1 cellular context compared by ENCODE assay signal in the genomic region with DNA sequence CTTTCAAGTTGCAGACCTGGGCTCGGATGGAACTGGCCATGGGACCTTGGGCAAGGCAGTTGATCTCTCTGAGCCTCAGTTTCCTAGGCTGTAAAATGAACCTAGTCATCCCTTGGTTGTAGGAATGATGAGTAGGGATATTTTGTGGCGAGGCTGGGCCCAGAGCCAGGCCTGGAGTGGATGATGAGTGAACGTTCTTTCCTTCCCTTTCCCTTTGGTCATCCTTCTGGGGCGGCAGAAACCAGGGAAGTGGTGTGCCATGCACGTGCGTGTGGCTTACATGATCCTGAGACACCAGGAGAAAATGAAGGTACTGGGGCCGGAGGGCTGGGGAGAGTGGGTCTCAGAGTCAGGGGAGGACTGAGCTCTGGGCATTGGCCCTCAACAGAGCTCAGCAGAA.
TF ChIP-seq lines count a peak whose summit lies in the region.

No MANE protein-coding gene starts in this region.

TF ChIP-seq in IMR-90, 13 proteins besides CTCF, POLR2A, EP300 and RAD21:
- TF ChIP-seq RFX5 (IDR thresholded peaks at IDR 0.05; ENCODE audit: low read depth, low read length) (no peak), MAFK (IDR thresholded peaks at IDR 0.05; ENCODE audit: low read depth, low read length) (0 out of 2 replicates have a peak, but pooled peaks have one; percentile 11)
